ENCODE assay signal across 19 cellular contexts in the genomic region with DNA sequence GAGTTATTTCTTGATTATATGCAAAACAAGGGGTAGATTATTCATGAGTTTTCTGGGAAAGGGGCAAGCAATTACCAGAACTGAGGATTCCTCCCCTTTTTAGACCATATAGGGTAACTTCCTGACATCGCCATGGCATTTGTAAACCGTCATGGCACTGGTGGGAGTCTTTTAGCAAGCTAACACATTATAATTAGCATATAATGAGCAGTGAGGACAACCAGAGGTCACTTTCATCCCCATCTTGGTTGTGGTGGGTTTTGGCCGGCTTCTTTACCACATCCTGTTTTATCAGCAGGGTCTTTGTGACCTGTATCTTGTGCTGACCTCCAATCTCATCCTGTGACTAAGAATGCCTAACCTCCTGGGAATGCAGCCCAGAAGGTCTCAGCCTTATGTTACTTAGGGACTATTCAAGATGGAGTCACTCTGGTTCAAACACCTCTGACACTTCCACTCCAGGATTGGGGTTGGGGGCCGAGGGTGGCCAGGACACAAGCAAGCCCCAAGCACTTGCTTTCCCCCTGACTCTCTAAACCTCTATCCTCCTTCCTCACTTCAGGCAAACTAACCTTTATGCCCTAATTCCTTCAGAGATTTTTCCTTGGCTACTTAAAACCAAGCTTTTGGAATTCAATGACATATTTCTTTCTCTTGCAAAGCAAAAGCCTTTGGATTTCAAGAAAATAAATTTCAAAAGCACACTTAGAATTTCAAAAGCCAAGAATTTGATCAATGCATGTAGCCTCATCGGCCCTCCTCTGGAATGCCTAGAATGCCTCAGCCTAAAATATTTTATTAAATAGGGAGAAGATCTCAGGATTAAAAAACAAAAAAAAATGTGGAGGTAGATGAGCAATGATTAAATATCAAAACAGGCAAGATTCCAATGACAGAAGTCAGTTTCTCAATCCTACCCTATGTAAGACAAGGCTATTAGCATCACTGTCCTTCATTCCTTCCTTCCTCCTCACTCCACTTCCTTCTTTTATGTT.
DNase-seq lines count a peak whose midpoint lies in the region; TF ChIP-seq lines count a peak whose summit lies in the region.
"Had no signal": no experiment of that assay in that cellular context is flagged by ENCODE, and none has a peak within 500 bp of the region (broad histone marks: within the 10 kb centered on the region; RNA-seq: fewer than 3 reads in every experiment).

No MANE protein-coding gene starts in this region.

- peak overlapping the region; percentile 5 for H3K9ac ChIP-seq in adipocyte (ENCODE audit: low read length)

- H3K4me3 ChIP-seq in adipocyte (ENCODE audit: low read length), result no peak overlapping the region
- no peak overlapping the region for H3K4me3 ChIP-seq in fibroblast of the aortic adventitia (ENCODE audit: low read depth, low read length)
- H3K4me3 ChIP-seq: breast epithelium, left ventricle myocardium inferior had no signal

- DNase-seq in A172 (ENCODE audit: low spot score), result peak; percentile 45
- peak; percentile 70 for DNase-seq in HS-5 (ENCODE audit: low read depth)
- peak; percentile 52 for DNase-seq in adipocyte (ENCODE audit: low read depth)
- peak; percentile 66 for DNase-seq in fibroblast of the aortic adventitia (ENCODE audit: low read depth)
- DNase-seq in middle frontal gyrus (ENCODE audit: extremely low spot score, low spot score), result no peak
- DNase-seq in HUDEP-2 (lab: John Stamatoyannopoulos, UW; ENCODE audit: unreplicated experiment in 76 of 76), result no peak
- DNase-seq in HK-2 (ENCODE audit: unreplicated experiment), result no peak
- DNase-seq in HuH-7.5 (ENCODE audit: low spot score), result no peak
- DNase-seq: activated naive CD4-positive, alpha-beta T cell; CD4-positive, CD25-positive, alpha-beta regulatory T cell; DMS79; Karpas-422; left ventricle myocardium inferior; NCI-H1694; NCI-H524; posterior cingulate gyrus; SIG-M5 had no signal

- no peak for TF ChIP-seq CTCF in fibroblast of the aortic adventitia (IDR thresholded peaks at IDR 0.05; ENCODE audit: insufficient read depth, low read length)

- H3K4me1 ChIP-seq in adipocyte (ENCODE audit: control insufficient read depth, insufficient read depth, low read length), result peaks cover 55% of the 10 kb centered on the region
- H3K4me1 ChIP-seq: breast epithelium, foreskin keratinocyte had no signal

- no peaks in the 10 kb centered on the region for H3K36me3 ChIP-seq in adipocyte (ENCODE audit: control insufficient read depth, insufficient read depth, low read length, severe bottlenecking)
- H3K36me3 ChIP-seq: breast epithelium, left ventricle myocardium inferior had no signal

- H3K27me3 ChIP-seq in adipocyte (replicated peaks; ENCODE audit: control insufficient read depth, insufficient read depth, low read length), result no peaks in the 10 kb centered on the region
- H3K27me3 ChIP-seq: breast epithelium, foreskin keratinocyte had no signal

- no peaks in the 10 kb centered on the region for H3K9me3 ChIP-seq in adipocyte (ENCODE audit: control insufficient read depth, low read length)
- H3K9me3 ChIP-seq: breast epithelium, left ventricle myocardium inferior had no signal

Comparison
In these comparisons a context has a peak if more than half of its experiments do, and no peak if none do; other contexts are left out.
1. DNase-seq: peak in A172 (single experiment), HS-5 (single experiment), adipocyte (single experiment) and fibroblast of the aortic adventitia (single experiment); none in middle frontal gyrus (single experiment), HUDEP-2 (0 of 76), HK-2 (single experiment) and HuH-7.5 (single experiment).